In genomic region chr1:45205000-45205909, GRCh38 we compare ENCODE assay signal across 8 cellular contexts. TPM values are rescaled to one million over a fixed set of nuclear protein-coding genes. Genes with fewer than 3 reads are reported as not detected.
DNase-seq lines count a peak whose midpoint lies in the region; ATAC-seq and TF ChIP-seq lines count a peak whose summit lies in the region.

No MANE protein-coding gene starts in this region.

- H3K4me3 Mint-ChIP-seq in activated T-cell treated with anti-CD3 and anti-CD28 coated beads, Interleukin-2, amount 50 U/mL, for 24 hours: peak overlapping the region; percentile 84
- H3K4me3 Mint-ChIP-seq in naive thymus-derived CD4-positive, alpha-beta T cell: peak overlapping the region; percentile 83 to 100 (median 90)

- H3K9me3 ChIP-seq in A673 (ENCODE audit: low read depth, low read length, poor library complexity, severe bottlenecking) (no peaks in the 10 kb centered on the region), uterus (no peaks in the 10 kb centered on the region)
- H3K9me3 ChIP-seq in naive thymus-derived CD4-positive, alpha-beta T cell (ENCODE audit: control insufficient read depth in 2 of 3, low read length in 3 of 3): no peaks in the 10 kb centered on the region

- peaks cover 38% of the 10 kb centered on the region for H3K4me1 Mint-ChIP-seq in activated T-cell treated with anti-CD3 and anti-CD28 coated beads, Interleukin-2, amount 50 U/mL, for 24 hours (ENCODE audit: low read depth)
- peaks cover 13 to 41% (median 27%) of the 10 kb centered on the region in 7 donors for H3K4me1 Mint-ChIP-seq in naive thymus-derived CD4-positive, alpha-beta T cell

- H3K9me3 Mint-ChIP-seq in activated T-cell treated with anti-CD3 and anti-CD28 coated beads, Interleukin-2, amount 50 U/mL, for 24 hours: no peaks in the 10 kb centered on the region
- H3K9me3 Mint-ChIP-seq in naive thymus-derived CD4-positive, alpha-beta T cell: peaks cover 0 to 4% (median 0%) of the 10 kb centered on the region in 11 donors

- H3K27ac ChIP-seq in A673 (ENCODE audit: low read depth, low read length, poor library complexity, severe bottlenecking): no peak overlapping the region
- peak overlapping the region; percentile 24 for H3K27ac ChIP-seq in naive thymus-derived CD4-positive, alpha-beta T cell (ENCODE audit: low read depth, low read length)
- peak overlapping the region; percentile 94 to 97 for H3K27ac ChIP-seq in uterus

- POLR2A ChIA-PET in A673 (lab: Charles Lee; ENCODE audit: low non-redundant PET): no interaction called here
- POLR2A ChIA-PET in naive thymus-derived CD4-positive, alpha-beta T cell (lab: Charles Lee): interaction anchor here (0.6 to 0.9 kb wide), 5 partner anchors 9 to 420 kb away, joined by 3 to 4 read pairs (median 3); no protein-coding TSS in a partner anchor

- ATAC-seq in GM19023 (IDR thresholded peaks at IDR 0.05; ENCODE audit: unreplicated experiment): peak; percentile 22
- peak; percentile 8 for ATAC-seq in naive thymus-derived CD4-positive, alpha-beta T cell
- no peak for ATAC-seq in HG02938 (IDR thresholded peaks at IDR 0.05; ENCODE audit: unreplicated experiment)

- no peaks in the 10 kb centered on the region for H3K36me3 Mint-ChIP-seq in activated T-cell treated with anti-CD3 and anti-CD28 coated beads, Interleukin-2, amount 50 U/mL, for 24 hours (ENCODE audit: low read depth)
- H3K36me3 Mint-ChIP-seq in naive thymus-derived CD4-positive, alpha-beta T cell: no peaks in the 10 kb centered on the region

- no peak for DNase-seq in A673 (ENCODE audit: low spot score)
- DNase-seq in NCI-H1417 (lab: John Stamatoyannopoulos, UW): peak; percentile 53 to 74 (median 62)
- peak; percentile 52 for DNase-seq in activated T-cell treated with anti-CD3 and anti-CD28 coated beads, Interleukin-2, amount 50 U/mL, for 24 hours
- peak; percentile 23 for DNase-seq in fibroblast of peridontal ligament (ENCODE audit: extremely low read depth)
- DNase-seq in naive thymus-derived CD4-positive, alpha-beta T cell: peak in 8 of 9 donors; percentile 1 to 37 (median 10)
- DNase-seq in uterus: peak; percentile 28 to 44

- TF ChIP-seq CTCF in A673 (conservative IDR thresholded peaks at IDR 0.05; ENCODE audit: low read depth, low read length) (no peak), uterus (IDR thresholded peaks at IDR 0.05) (no peak)

- CTCF ChIA-PET in A673 (lab: Charles Lee): no interaction called here
- CTCF ChIA-PET in naive thymus-derived CD4-positive, alpha-beta T cell (lab: Charles Lee): interaction anchor here (0.6 kb wide), 2 partner anchors 114 to 124 kb away, joined by 6 read pairs; no protein-coding TSS in a partner anchor

- H3K27me3 Mint-ChIP-seq in activated T-cell treated with anti-CD3 and anti-CD28 coated beads, Interleukin-2, amount 50 U/mL, for 24 hours: peaks cover 25% of the 10 kb centered on the region
- H3K27me3 Mint-ChIP-seq in naive thymus-derived CD4-positive, alpha-beta T cell: peaks cover 0 to 60% (median 0%) of the 10 kb centered on the region in 5 donors

- peak overlapping the region; percentile 3 for H3K4me3 ChIP-seq in A673 (ENCODE audit: low read depth, low read length, poor library complexity, severe bottlenecking)
- H3K4me3 ChIP-seq in naive thymus-derived CD4-positive, alpha-beta T cell (ENCODE audit: low read length): peak overlapping the region; percentile 49
- peak overlapping the region; percentile 95 to 97 for H3K4me3 ChIP-seq in uterus

- intact Hi-C loops in A673 (cut with micrococcal nuclease; ENCODE audit: unreplicated experiment): loop anchor here (10.0 kb wide), 1 partner anchor 190 kb away; the partner anchor contains the start of genes HECTD3 and UROD
- intact Hi-C loops in naive thymus-derived CD4-positive, alpha-beta T cell (cut with micrococcal nuclease): loop anchor here (5.0 to 10.0 kb wide), 6 partner anchors 150 to 473 kb away; partner anchors contain the start of genes BTBD19 (in 1 of the 2), DYNLT4 (in 1 of the 2), HECTD3 (in 1 of the 2) and PLK3 (in 1 of the 2)
- intact Hi-C loops in uterus (cut with DNase I; ENCODE audit: low total_unique reads): no loop called here

- H3K27me3 ChIP-seq in A673 (replicated peaks; ENCODE audit: insufficient read depth, low read depth, low read length, poor library complexity): peaks cover 79% of the 10 kb centered on the region
- no peaks in the 10 kb centered on the region for H3K27me3 ChIP-seq in naive thymus-derived CD4-positive, alpha-beta T cell (ENCODE audit: control insufficient read depth in 2 of 2, insufficient read depth in 2 of 2, low read length in 2 of 2)
- H3K27me3 ChIP-seq in uterus: no peaks in the 10 kb centered on the region

- H3K27ac Mint-ChIP-seq in activated T-cell treated with anti-CD3 and anti-CD28 coated beads, Interleukin-2, amount 50 U/mL, for 24 hours: peak overlapping the region; percentile 48
- H3K27ac Mint-ChIP-seq in naive thymus-derived CD4-positive, alpha-beta T cell: peak overlapping the region; percentile 34 to 94 (median 78)

- no TSS peak for BruUV-seq in A673 (replicated peaks; lab: Mats Ljungman, UMichigan)

- H3K36me3 ChIP-seq in A673 (ENCODE audit: insufficient read depth, low read length, poor library complexity, severe bottlenecking): no peaks in the 10 kb centered on the region
- no peaks in the 10 kb centered on the region for H3K36me3 ChIP-seq in naive thymus-derived CD4-positive, alpha-beta T cell (ENCODE audit: control insufficient read depth in 2 of 3, insufficient read depth in 3 of 3, low read length in 3 of 3)
- no peaks in the 10 kb centered on the region for H3K36me3 ChIP-seq in uterus

- TF ChIP-seq POLR2A in uterus (IDR thresholded peaks at IDR 0.05): no peak

- H3K4me1 ChIP-seq in A673 (ENCODE audit: insufficient read depth, low read length, poor library complexity, severe bottlenecking): no peaks in the 10 kb centered on the region
- H3K4me1 ChIP-seq in naive thymus-derived CD4-positive, alpha-beta T cell (ENCODE audit: control insufficient read depth in 2 of 2, insufficient read depth in 2 of 2, low read length in 2 of 2): peaks cover 11 to 18% of the 10 kb centered on the region in 2 donors
- no peaks in the 10 kb centered on the region for H3K4me1 ChIP-seq in uterus

RNA-seq across cellular contexts. Expression of gene ZSWIM5, which starts 1.1 kb away (rescaled TPM):
- total RNA-seq in A673 (2021) (0.46 and 0.67 TPM in 2 replicates), uterus (1 to 10 TPM; 1.5 to 6.6 (median 3.6) TPM)
- total RNA-seq in naive thymus-derived CD4-positive, alpha-beta T cell: 1 to 10 TPM in 4 of 5 experiments, under 1 TPM in 1; 0.17 to 3.6 (median 2.3) TPM
- under 1 TPM; 0.24 to 0.33 TPM for polyA plus RNA-seq in naive thymus-derived CD4-positive, alpha-beta T cell

Comparison
In these comparisons a context has a peak if more than half of its experiments do, and no peak if none do; other contexts are left out.
1. H3K4me3 ChIP-seq: peak in every context shown above with its lines; median percentile 96 in uterus; 49 in naive thymus-derived CD4-positive, alpha-beta T cell; 3 in A673.